Comparison of ENCODE assay signal across 8 cellular contexts in the genomic region with DNA sequence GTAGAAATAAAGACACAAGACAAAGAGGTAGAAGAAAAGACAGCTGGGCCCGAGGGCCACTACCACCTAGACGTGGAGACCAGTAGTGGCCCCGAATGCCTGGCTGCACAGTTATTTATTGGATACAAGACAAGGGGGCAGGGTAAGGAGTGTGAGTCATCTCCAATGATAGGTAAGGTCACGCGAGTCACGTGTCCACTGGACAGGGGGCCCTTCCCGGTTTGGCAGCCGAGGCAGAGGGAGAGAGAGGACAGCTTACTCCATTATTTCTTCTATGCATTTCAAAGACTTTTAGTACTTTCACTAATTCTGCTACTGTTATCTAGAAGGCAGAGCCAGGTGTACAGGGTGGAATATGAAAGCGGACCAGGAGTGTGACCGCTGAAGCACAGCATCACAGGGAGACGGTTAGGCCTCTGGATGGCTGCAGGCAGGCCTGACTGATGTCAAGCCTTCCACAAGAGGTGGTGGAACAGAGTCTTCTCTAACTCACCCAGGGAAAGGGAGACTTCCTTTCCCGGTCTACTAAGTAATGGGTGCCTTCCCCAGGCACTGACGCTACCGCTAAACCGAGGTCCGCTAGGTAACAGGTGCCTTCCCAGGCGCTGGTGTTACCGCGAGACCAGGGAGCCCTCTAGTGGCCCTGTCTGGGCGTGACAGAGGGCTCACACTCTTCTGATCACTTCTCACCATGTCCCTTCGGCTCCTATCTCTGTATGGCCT. TPM values are rescaled to one million over a fixed set of nuclear protein-coding genes. Genes with fewer than 3 reads are reported as not detected.
A peak's percentile ranks its signal among the peaks of the same experiment; 100 is the strongest.
DNase-seq lines count a peak whose midpoint lies in the region; ATAC-seq, FAIRE-seq and TF ChIP-seq lines count a peak whose summit lies in the region.

No MANE protein-coding gene starts in this region.

- no peak overlapping the region for H3K4me3 ChIP-seq in A549
- H3K4me3 ChIP-seq in OCI-LY1 (ENCODE audit: low read depth, low read length, poor library complexity, severe bottlenecking), result no peak overlapping the region
- no peak overlapping the region for H3K4me3 ChIP-seq in thyroid gland (replicated peaks in 1 of 3)

- H3K4me2 ChIP-seq in A549 (0 out of 3 replicates have a peak overlapping the region, but pooled peaks have one; percentile 28), OCI-LY1 (ENCODE audit: low read length) (peak overlapping the region; percentile 48; the same call in 1 of the 2 replicates)

- peak; percentile 65 for TF ChIP-seq CTCF in A549 (IDR thresholded peaks at IDR 0.05)
- TF ChIP-seq CTCF in OCI-LY1 (IDR thresholded peaks at IDR 0.05; ENCODE audit: low read length), result peak; percentile 66
- TF ChIP-seq CTCF in thyroid gland (IDR thresholded peaks at IDR 0.05), result peak; percentile 19 to 67 (median 52)

- no peak for TF ChIP-seq EP300 in A549 (IDR thresholded peaks at IDR 0.05)

- no peak overlapping the region for H3K27ac Mint-ChIP-seq in activated T-cell treated with anti-CD3 and anti-CD28 coated beads, Interleukin-2, amount 50 U/mL, for 24 hours

- H3K27me3 ChIP-seq in OCI-LY1 (ENCODE audit: insufficient read depth, low read length) (no peaks in the 10 kb centered on the region), thyroid gland (no peaks in the 10 kb centered on the region)

- no peaks in the 10 kb centered on the region for H3K27me3 Mint-ChIP-seq in activated T-cell treated with anti-CD3 and anti-CD28 coated beads, Interleukin-2, amount 50 U/mL, for 24 hours

- H3K36me3 Mint-ChIP-seq in activated T-cell treated with anti-CD3 and anti-CD28 coated beads, Interleukin-2, amount 50 U/mL, for 24 hours (ENCODE audit: low read depth), result no peaks in the 10 kb centered on the region

- POLR2A ChIA-PET in A549 (lab: Yijun Ruan, JAX), result no interaction called here

- no peaks in the 10 kb centered on the region for H3K9me3 Mint-ChIP-seq in activated T-cell treated with anti-CD3 and anti-CD28 coated beads, Interleukin-2, amount 50 U/mL, for 24 hours

- no peak for FAIRE-seq in A549 (lab: Jason Lieb, UNC)

- no peaks in the 10 kb centered on the region for H3K79me2 ChIP-seq in OCI-LY1 (ENCODE audit: insufficient read depth, low read length)

- no peaks in the 10 kb centered on the region for H3K36me3 ChIP-seq in OCI-LY1 (ENCODE audit: insufficient read depth, low read length)
- no peaks in the 10 kb centered on the region for H3K36me3 ChIP-seq in thyroid gland

- TF ChIP-seq RAD21 in A549 (conservative IDR thresholded peaks at IDR 0.05 in 1 of 2, IDR thresholded peaks at IDR 0.05 in 1 of 2), result peak; percentile 69

- intact Hi-C loops in thyroid gland (cut with DNase I), result loop anchor here (10.0 kb wide), 1 partner anchor 80 kb away; no protein-coding TSS in a partner anchor

- TF ChIP-seq POLR2A in A549 (IDR thresholded peaks at IDR 0.05; ENCODE audit: low read length) (no peak), thyroid gland (IDR thresholded peaks at IDR 0.05) (no peak)

- H3K27ac ChIP-seq in A549, result no peak overlapping the region
- peak overlapping the region; percentile 44 for H3K27ac ChIP-seq in OCI-LY1 (ENCODE audit: low read depth, low read length, poor library complexity, severe bottlenecking)
- H3K27ac ChIP-seq in thyroid gland, result no peak overlapping the region

- H3K9me3 ChIP-seq in A549 (no peaks in the 10 kb centered on the region), OCI-LY1 (ENCODE audit: low read length) (no peaks in the 10 kb centered on the region), thyroid gland (no peaks in the 10 kb centered on the region)

- DNase-seq in A549 (ENCODE audit: low read depth in 1 of 2, low spot score in 1 of 2) (peak; percentile 19 to 45), fibroblast of peridontal ligament (ENCODE audit: extremely low read depth) (peak; percentile 43), occipital lobe (lab: John Stamatoyannopoulos, UW) (peak; percentile 28), thyroid gland (peak; percentile 58 to 65)
- DNase-seq in activated T-cell treated with anti-CD3 and anti-CD28 coated beads, Interleukin-2, amount 50 U/mL, for 24 hours, result peak; percentile 81

- H3K4me1 ChIP-seq in A549, result no peaks in the 10 kb centered on the region
- peaks cover 22% of the 10 kb centered on the region for H3K4me1 ChIP-seq in OCI-LY1 (ENCODE audit: insufficient read depth, low read length, severe bottlenecking)
- H3K4me1 ChIP-seq in thyroid gland, result no peaks in the 10 kb centered on the region

- no peaks in the 10 kb centered on the region for H3F3A ChIP-seq in OCI-LY1 (ENCODE audit: insufficient read depth, low read length)

- CTCF ChIA-PET in A549 (lab: Yijun Ruan, JAX), result interaction anchor here (0.6 to 1.9 kb wide), 12 partner anchors 11 to 220 kb away, joined by 3 to 7 read pairs (median 4); no protein-coding TSS in a partner anchor

- peaks cover 7% of the 10 kb centered on the region for H3K4me1 Mint-ChIP-seq in activated T-cell treated with anti-CD3 and anti-CD28 coated beads, Interleukin-2, amount 50 U/mL, for 24 hours (ENCODE audit: low read depth)

- H3K9me2 ChIP-seq in OCI-LY1 (ENCODE audit: low read depth, low read length), result no peaks in the 10 kb centered on the region

- ATAC-seq in A549 (peak; percentile 80 to 90; a peak in 5 of 6 replicates), GM18502 (IDR thresholded peaks at IDR 0.05; ENCODE audit: poor library complexity, unreplicated experiment) (peak; percentile 75), HG03342 (IDR thresholded peaks at IDR 0.05; ENCODE audit: unreplicated experiment) (peak; percentile 86)

- H2AFZ ChIP-seq in OCI-LY1 (ENCODE audit: low read length), result no peak overlapping the region

- H3K9ac ChIP-seq in OCI-LY1 (ENCODE audit: low read length), result no peak overlapping the region

- no peaks in the 10 kb centered on the region for H4K20me1 ChIP-seq in OCI-LY1 (ENCODE audit: insufficient read depth, low read length)

- WGBS in A549 (ENCODE audit: missing lambda C conversion rate), result 45% methylated on average over 21 of the region's 21 CpGs
- 54% methylated on average over 21 of the region's 21 CpGs for WGBS in thyroid gland, 2 donors

- no peak overlapping the region for H3K4me3 Mint-ChIP-seq in activated T-cell treated with anti-CD3 and anti-CD28 coated beads, Interleukin-2, amount 50 U/mL, for 24 hours

TF ChIP-seq in A549, 52 proteins besides CTCF, POLR2A, EP300 and RAD21:
- TF ChIP-seq ZFP36 (IDR thresholded peaks at IDR 0.05; ENCODE audit: borderline replicate concordance, partially characterized antibody) (no peak), RARB (CRISPR knock-in tag; IDR thresholded peaks at IDR 0.05) (no peak), SMC3 (IDR thresholded peaks at IDR 0.05) (peak; percentile 36; the same call in 2 of the 3 replicates), CHD2 (IDR thresholded peaks at IDR 0.05; ENCODE audit: low read length, partially characterized antibody) (peak; percentile 66), JUNB (IDR thresholded peaks at IDR 0.05) (no peak), ZC3H11A (IDR thresholded peaks at IDR 0.05) (no peak), BHLHE40 (IDR thresholded peaks at IDR 0.05; ENCODE audit: low read depth, low read length) (no peak)
- TF ChIP-seq, protein P1, sequence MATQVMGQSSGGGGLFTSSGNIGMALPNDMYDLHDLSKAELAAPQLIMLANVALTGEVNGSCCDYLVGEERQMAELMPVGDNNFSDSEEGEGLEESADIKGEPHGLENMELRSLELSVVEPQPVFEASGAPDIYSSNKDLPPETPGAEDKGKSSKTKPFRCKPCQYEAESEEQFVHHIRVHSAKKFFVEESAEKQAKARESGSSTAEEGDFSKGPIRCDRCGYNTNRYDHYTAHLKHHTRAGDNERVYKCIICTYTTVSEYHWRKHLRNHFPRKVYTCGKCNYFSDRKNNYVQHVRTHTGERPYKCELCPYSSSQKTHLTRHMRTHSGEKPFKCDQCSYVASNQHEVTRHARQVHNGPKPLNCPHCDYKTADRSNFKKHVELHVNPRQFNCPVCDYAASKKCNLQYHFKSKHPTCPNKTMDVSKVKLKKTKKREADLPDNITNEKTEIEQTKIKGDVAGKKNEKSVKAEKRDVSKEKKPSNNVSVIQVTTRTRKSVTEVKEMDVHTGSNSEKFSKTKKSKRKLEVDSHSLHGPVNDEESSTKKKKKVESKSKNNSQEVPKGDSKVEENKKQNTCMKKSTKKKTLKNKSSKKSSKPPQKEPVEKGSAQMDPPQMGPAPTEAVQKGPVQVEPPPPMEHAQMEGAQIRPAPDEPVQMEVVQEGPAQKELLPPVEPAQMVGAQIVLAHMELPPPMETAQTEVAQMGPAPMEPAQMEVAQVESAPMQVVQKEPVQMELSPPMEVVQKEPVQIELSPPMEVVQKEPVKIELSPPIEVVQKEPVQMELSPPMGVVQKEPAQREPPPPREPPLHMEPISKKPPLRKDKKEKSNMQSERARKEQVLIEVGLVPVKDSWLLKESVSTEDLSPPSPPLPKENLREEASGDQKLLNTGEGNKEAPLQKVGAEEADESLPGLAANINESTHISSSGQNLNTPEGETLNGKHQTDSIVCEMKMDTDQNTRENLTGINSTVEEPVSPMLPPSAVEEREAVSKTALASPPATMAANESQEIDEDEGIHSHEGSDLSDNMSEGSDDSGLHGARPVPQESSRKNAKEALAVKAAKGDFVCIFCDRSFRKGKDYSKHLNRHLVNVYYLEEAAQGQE (IDR thresholded peaks at IDR 0.05), result peak; percentile 60

RNA-seq across cellular contexts. Expression of a gene that starts 44.9 kb away (rescaled TPM):
- 3.1 and 4.1 TPM in 2 replicates for polyA plus RNA-seq in A549 (2011; rRNA removed)
- 1.4 and 1.6 TPM in 2 replicates for polyA plus RNA-seq in A549 (2012; cell fraction: cytosol; rRNA removed)
- 2.2 and 2.8 TPM in 2 replicates for polyA plus RNA-seq in A549 (2012; cell fraction: nucleus; rRNA removed)
- 1.9 to 2.2 TPM (median 2.0 TPM) in 3 replicates for polyA plus RNA-seq in A549 (2017; fragmentation: RNase III; extraction: RNeasy Plus Mini Kit Qiagen cat#74134 plus additional on column Dnase treatment)
- polyA minus RNA-seq in A549 (2011; rRNA and poly(A)+ RNA removed), result 4.9 and 5.7 TPM in 2 replicates
- 8.4 TPM for total RNA-seq in occipital lobe
- 10 to 100 TPM in 2 of 4 donors, 1 to 10 TPM in 2; 7.5 to 21.7 (median 9.2) TPM for total RNA-seq in thyroid gland

RNA-seq across cellular contexts. Expression of a gene that starts 45.0 kb away (rescaled TPM):
- polyA plus RNA-seq in A549 (2011; rRNA removed) (12.6 and 20.5 TPM in 2 replicates), A549 (2017; fragmentation: RNase III; extraction: RNeasy Plus Mini Kit Qiagen cat#74134 plus additional on column Dnase treatment) (26.4 to 29.1 TPM (median 28.1 TPM) in 3 replicates)
- 5.7 and 9.0 TPM in 2 replicates for polyA plus RNA-seq in A549 (2012; cell fraction: cytosol; rRNA removed)
- polyA plus RNA-seq in A549 (2012; cell fraction: nucleus; rRNA removed), result 2.2 and 5.6 TPM in 2 replicates
- polyA minus RNA-seq in A549 (2011; rRNA and poly(A)+ RNA removed), result 1.9 and 2.2 TPM in 2 replicates
- total RNA-seq in occipital lobe (9.4 TPM), thyroid gland (10 to 100 TPM in 3 of 4 donors, 1 to 10 TPM in 1; 4.5 to 13.0 (median 10.4) TPM)

RNA-seq across cellular contexts. Expression of a gene that starts 51.9 kb away (rescaled TPM):
- polyA plus RNA-seq in A549 (2011; rRNA removed) (0.34 and 0.44 TPM in 2 replicates), A549 (2017; fragmentation: RNase III; extraction: RNeasy Plus Mini Kit Qiagen cat#74134 plus additional on column Dnase treatment) (0.25 to 0.49 TPM (median 0.26 TPM) in 3 replicates)
- 0.40 and 0.56 TPM in 2 replicates for polyA plus RNA-seq in A549 (2012; cell fraction: cytosol; rRNA removed)
- polyA plus RNA-seq in A549 (2012; cell fraction: nucleus; rRNA removed), result 0.22 and 0.40 TPM in 2 replicates
- polyA minus RNA-seq in A549 (2011; rRNA and poly(A)+ RNA removed), result not detected in 2 replicates
- total RNA-seq in occipital lobe (218 TPM), thyroid gland (under 1 TPM in 2 of 4 donors, not detected in 2; 0.40 to 0.44 TPM)

Comparison
In these comparisons a context has a peak if more than half of its experiments do, and no peak if none do; other contexts are left out.
1. DNase-seq: peak in every context shown above with its lines; median percentile 81 in activated T-cell treated with anti-CD3 and anti-CD28 coated beads, Interleukin-2, amount 50 U/mL, for 24 hours; 62 in thyroid gland; 43 in fibroblast of peridontal ligament; 32 in A549; 28 in occipital lobe.
2. RNA of a gene that starts 51.9 kb away (total RNA-seq): 218 TPM in occipital lobe (single experiment); 0.40 to 0.44 TPM in thyroid gland; every median in the first group is over 100 times any median in the second.
3. Peak in every context shown above with its lines, with median percentiles within 50 percentile points of each other: ATAC-seq and CTCF ChIP-seq.